Comparison of ENCODE assay signal across 11 cellular contexts in the genomic region with DNA sequence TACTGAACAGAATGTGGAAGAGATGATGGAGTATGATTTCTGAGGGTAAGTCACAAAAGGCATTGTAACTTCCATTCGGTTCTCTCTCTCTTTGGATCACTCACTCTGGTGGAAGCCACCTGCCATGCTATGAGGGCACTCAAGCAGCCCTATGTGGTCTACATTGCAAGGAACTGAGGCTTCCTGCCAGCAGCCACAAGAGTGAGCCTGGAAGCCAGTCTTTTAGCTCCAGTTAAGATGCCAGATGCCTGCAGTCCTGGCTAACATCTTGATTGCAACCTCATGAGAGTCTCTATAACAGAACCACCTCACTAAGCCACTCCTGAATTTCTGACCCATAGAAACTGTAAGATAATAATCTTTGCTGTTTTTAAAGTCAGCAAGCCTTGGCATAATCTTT.
A peak's percentile ranks its signal among the peaks of the same experiment; 100 is the strongest.
DNase-seq lines count a peak whose midpoint lies in the region; ATAC-seq and TF ChIP-seq lines count a peak whose summit lies in the region.
"Had no signal": no experiment of that assay in that cellular context is flagged by ENCODE, and none has a peak within 500 bp of the region (broad histone marks: within the 10 kb centered on the region; RNA-seq: fewer than 3 reads in every experiment).

No MANE protein-coding gene starts in this region.

- H3K27ac ChIP-seq in DND-41 (ENCODE audit: low read length) (peak overlapping the region; percentile 76), KOPT-K1 (ENCODE audit: low read depth, low read length, poor library complexity, severe bottlenecking) (peak overlapping the region; percentile 23), SK-N-SH (ENCODE audit: low read depth in 2 of 2, low read length in 1 of 2) (no peak overlapping the region), left lung (no peak overlapping the region)

- CTCF ChIA-PET in SK-N-SH (lab: Yijun Ruan, JAX): interaction anchor here (1.3 kb wide), 1 partner anchor 31 kb away, joined by 3 read pairs; no protein-coding TSS in a partner anchor

- H3K4me2 ChIP-seq in DND-41 (ENCODE audit: insufficient read depth, low read length) (no peak overlapping the region), SK-N-SH (no peak overlapping the region)

- TF ChIP-seq CTCF in DND-41 (IDR thresholded peaks at IDR 0.05; ENCODE audit: borderline replicate concordance, extremely low read depth, low read length, poor library complexity, severe bottlenecking): peak; percentile 75
- no peak for TF ChIP-seq CTCF in SK-N-SH (IDR thresholded peaks at IDR 0.05)
- no peak for TF ChIP-seq CTCF in left lung (IDR thresholded peaks at IDR 0.05)

- ATAC-seq in DND-41 (ENCODE audit: insufficient read depth, low read depth): peak; percentile 100
- ATAC-seq in GM21515 (IDR thresholded peaks at IDR 0.05; ENCODE audit: unreplicated experiment): no peak
- ATAC-seq in left lung: no peak

- no peak for TF ChIP-seq RAD21 in SK-N-SH (IDR thresholded peaks at IDR 0.05; ENCODE audit: low read length)

- H3K36me3 ChIP-seq in DND-41 (ENCODE audit: insufficient read depth, low read length) (no peaks in the 10 kb centered on the region), KOPT-K1 (ENCODE audit: insufficient read depth, low read length) (no peaks in the 10 kb centered on the region), SK-N-SH (replicated peaks in 1 of 2; ENCODE audit: control insufficient read depth in 1 of 2, insufficient read depth in 2 of 2, low read length in 1 of 2) (no peaks in the 10 kb centered on the region), left lung (no peaks in the 10 kb centered on the region)

- H2AFZ ChIP-seq in DND-41 (ENCODE audit: low read depth, low read length) (0 out of 2 replicates have a peak overlapping the region, but pooled peaks have one; percentile 56), SK-N-SH (ENCODE audit: low read depth) (no peak overlapping the region)

- H3K9me2 ChIP-seq in SK-N-SH: no peaks in the 10 kb centered on the region

- TF ChIP-seq EP300 in SK-N-SH (IDR thresholded peaks at IDR 0.05; ENCODE audit: borderline replicate concordance in 1 of 2, low read depth in 1 of 2, low read length in 1 of 2): no peak

- peak overlapping the region; percentile 15; the same call in 1 of the 2 replicates for H3K9ac ChIP-seq in DND-41 (ENCODE audit: low read depth, low read length)
- H3K9ac ChIP-seq in SK-N-SH: no peak overlapping the region

- H3K27me3 ChIP-seq in DND-41 (ENCODE audit: insufficient read depth, low read length, poor library complexity) (no peaks in the 10 kb centered on the region), SK-N-SH (ENCODE audit: insufficient read depth) (no peaks in the 10 kb centered on the region), left lung (no peaks in the 10 kb centered on the region)

- WGBS in SK-N-SH (ENCODE audit: low lambda C conversion rate): 73% methylated on average over 1 of the region's 1 CpG

- H4K20me1 ChIP-seq in DND-41 (ENCODE audit: insufficient read depth, low read length): no peaks in the 10 kb centered on the region
- H4K20me1 ChIP-seq in SK-N-SH (ENCODE audit: insufficient read depth): no peaks in the 10 kb centered on the region

- no peak overlapping the region for H3K4me3 ChIP-seq in DND-41 (ENCODE audit: low read depth in 1 of 2, low read length in 2 of 2)
- H3K4me3 ChIP-seq in SK-N-SH (ENCODE audit: low read depth in 2 of 2, low read length in 1 of 2): no peak overlapping the region
- H3K4me3 ChIP-seq in left lung: no peak overlapping the region

- H3F3A ChIP-seq in SK-N-SH (replicated peaks; ENCODE audit: insufficient read depth): peaks cover 6% of the 10 kb centered on the region

- H3K79me2 ChIP-seq in DND-41 (ENCODE audit: insufficient read depth, low read length) (no peaks in the 10 kb centered on the region), SK-N-SH (ENCODE audit: insufficient read depth) (no peaks in the 10 kb centered on the region)

- DNase-seq in DND-41: peak; percentile 87
- DNase-seq in SK-N-SH: no peak
- peak; percentile 14 for DNase-seq in glomerular visceral epithelial cell (ENCODE audit: extremely low spot score)
- no peak for DNase-seq in NCI-H345 (lab: John Stamatoyannopoulos, UW)
- DNase-seq in left lung: no peak
- DNase-seq: HCEC 1CT, NCI-H1436 treated with DMSO at 0.1 percent for 48 hours, NCI-H2081, NCI-H510A had no signal

- peaks cover 19% of the 10 kb centered on the region for H3K4me1 ChIP-seq in DND-41 (ENCODE audit: insufficient read depth, low read length)
- no peaks in the 10 kb centered on the region; a peak in 1 of 4 replicates for H3K4me1 ChIP-seq in SK-N-SH (ENCODE audit: control insufficient read depth in 1 of 2, insufficient read depth in 2 of 2, low read depth in 1 of 2, low read length in 1 of 2)
- no peaks in the 10 kb centered on the region for H3K4me1 ChIP-seq in left lung

- POLR2A ChIA-PET in SK-N-SH (lab: Yijun Ruan, JAX): no interaction called here

- H3K9me3 ChIP-seq in DND-41 (ENCODE audit: insufficient read depth, low read length, severe bottlenecking): peaks cover 3% of the 10 kb centered on the region
- H3K9me3 ChIP-seq in KOPT-K1 (ENCODE audit: insufficient read depth, low read length, poor library complexity, severe bottlenecking): no peaks in the 10 kb centered on the region
- no peaks in the 10 kb centered on the region for H3K9me3 ChIP-seq in SK-N-SH
- H3K9me3 ChIP-seq in left lung: peaks cover 0 to 4% of the 10 kb centered on the region in 2 donors

- intact Hi-C loops in left lung (cut with DNase I): no loop called here

TF ChIP-seq in SK-N-SH, 30 proteins besides CTCF, POLR2A, EP300 and RAD21:
- TF ChIP-seq TCF12 (IDR thresholded peaks at IDR 0.05) (peak; percentile 71), GABPA (IDR thresholded peaks at IDR 0.05; ENCODE audit: low read depth) (no peak)

Comparison
In these comparisons a context has a peak if more than half of its experiments do, and no peak if none do; other contexts are left out.
1. DNase-seq: peak in DND-41 (single experiment) and glomerular visceral epithelial cell (single experiment); none in SK-N-SH (single experiment), NCI-H345 (single experiment) and left lung (0 of 2).
2. H3K27ac ChIP-seq: peak in DND-41 (single experiment) and KOPT-K1 (single experiment); none in SK-N-SH (0 of 2) and left lung (0 of 2).